In genomic region chr15:78407889-78408640, GRCh38 we compare ENCODE assay signal across 14 cellular contexts.
"Had no signal": no experiment of that assay in that cellular context is flagged by ENCODE, and none has a peak within 500 bp of the region (broad histone marks: within the 10 kb centered on the region; RNA-seq: fewer than 3 reads in every experiment).

No MANE protein-coding gene starts in this region.

- H3K9me3 Mint-ChIP-seq: activated naive CD8-positive, alpha-beta T cell treated with anti-CD3 and anti-CD28 coated beads, Interleukin-2, amount 10 ng/mL, durations not matched to agents 7 days and 5 days; naive B cell had no signal

- H3K9me3 ChIP-seq: gastroesophageal sphincter, neutrophil, stomach, thoracic aorta had no signal

- H3K4me1 Mint-ChIP-seq: activated CD8-positive, alpha-beta memory T cell treated with anti-CD3 and anti-CD28 coated beads, Interleukin-2, amount 10 ng/mL, durations not matched to agents 7 days and 5 days; activated naive CD8-positive, alpha-beta T cell treated with anti-CD3 and anti-CD28 coated beads, Interleukin-2, amount 10 ng/mL, durations not matched to agents 7 days and 5 days; naive B cell had no signal

- DNase-seq: activated CD4-positive, alpha-beta T cell treated with anti-CD3 and anti-CD28 coated beads, Interleukin-2, amount 50 U/mL, for 4 hours; activated CD8-positive, alpha-beta memory T cell treated with anti-CD3 and anti-CD28 coated beads, Interleukin-2, amount 10 ng/mL, durations not matched to agents 7 days and 5 days; activated gamma-delta T cell; activated naive CD8-positive, alpha-beta T cell treated with anti-CD3 and anti-CD28 coated beads, Interleukin-2, amount 10 ng/mL, durations not matched to agents 7 days and 5 days; activated T-cell treated with anti-CD3 and anti-CD28 coated beads, Interleukin-2, amount 50 U/mL, for 48 hours; effector CD4-positive, alpha-beta T cell; naive B cell; stomach had no signal

- H3K4me3 ChIP-seq: gastroesophageal sphincter, stomach, thoracic aorta had no signal

- H3K27ac Mint-ChIP-seq: activated CD8-positive, alpha-beta memory T cell treated with anti-CD3 and anti-CD28 coated beads, Interleukin-2, amount 10 ng/mL, durations not matched to agents 7 days and 5 days; activated naive CD8-positive, alpha-beta T cell treated with anti-CD3 and anti-CD28 coated beads, Interleukin-2, amount 10 ng/mL, durations not matched to agents 7 days and 5 days; naive B cell had no signal

- H3K27ac ChIP-seq: gastroesophageal sphincter, neutrophil, stomach, thoracic aorta had no signal

- H3K36me3 Mint-ChIP-seq: activated CD8-positive, alpha-beta memory T cell treated with anti-CD3 and anti-CD28 coated beads, Interleukin-2, amount 10 ng/mL, durations not matched to agents 7 days and 5 days; activated naive CD8-positive, alpha-beta T cell treated with anti-CD3 and anti-CD28 coated beads, Interleukin-2, amount 10 ng/mL, durations not matched to agents 7 days and 5 days; naive B cell had no signal

- H3K4me3 Mint-ChIP-seq: activated CD8-positive, alpha-beta memory T cell treated with anti-CD3 and anti-CD28 coated beads, Interleukin-2, amount 10 ng/mL, durations not matched to agents 7 days and 5 days; activated naive CD8-positive, alpha-beta T cell treated with anti-CD3 and anti-CD28 coated beads, Interleukin-2, amount 10 ng/mL, durations not matched to agents 7 days and 5 days; naive B cell had no signal

- H3K36me3 ChIP-seq: gastroesophageal sphincter, neutrophil, stomach, thoracic aorta had no signal

- ATAC-seq: activated CD4-positive, CD25-positive, alpha-beta regulatory T cell treated with anti-CD3 and anti-CD28 coated beads, Interleukin-2, amount 50 U/mL, for 24 hours; activated CD8-positive, alpha-beta memory T cell treated with anti-CD3 and anti-CD28 coated beads, Interleukin-2, amount 10 ng/mL, durations not matched to agents 7 days and 5 days; gastroesophageal sphincter had no signal

- H3K4me1 ChIP-seq: gastroesophageal sphincter had no signal

- H3K27me3 ChIP-seq: neutrophil had no signal

- FAIRE-seq: colon, endothelial cell of umbilical vein had no signal
